1 cellular context compared by ENCODE assay signal in genomic region chr1:26274801-26275425, GRCh38.
TF ChIP-seq lines count a peak whose summit lies in the region.

No MANE protein-coding gene starts in this region.

TF ChIP-seq in HCT116, 20 proteins besides CTCF, POLR2A, EP300 and RAD21:
- no peak for TF ChIP-seq ZNF274 (IDR thresholded peaks at IDR 0.05; ENCODE audit: low read depth, low read length)
- TF ChIP-seq REST (IDR thresholded peaks at IDR 0.05; ENCODE audit: low read depth), result no peak
- TF ChIP-seq JUND (IDR thresholded peaks at IDR 0.05), result no peak
- no peak for TF ChIP-seq POLR2AphosphoS5 (IDR thresholded peaks at IDR 0.05; ENCODE audit: low read depth, low read length)
- no peak for TF ChIP-seq MAX (IDR thresholded peaks at IDR 0.05)
- TF ChIP-seq SP1 (IDR thresholded peaks at IDR 0.05; ENCODE audit: low read depth), result no peak
- no peak for TF ChIP-seq ELF1 (IDR thresholded peaks at IDR 0.05; ENCODE audit: borderline replicate concordance, low read depth)
- TF ChIP-seq EGR1 (IDR thresholded peaks at IDR 0.05; ENCODE audit: low read depth), result no peak
- TF ChIP-seq ZFX (IDR thresholded peaks at IDR 0.05), result no peak
- TF ChIP-seq FOSL1 (IDR thresholded peaks at IDR 0.05; ENCODE audit: low read depth), result no peak
- no peak for TF ChIP-seq EZH2 (IDR thresholded peaks at IDR 0.05)
- no peak for TF ChIP-seq EZH2phosphoT487 (IDR thresholded peaks at IDR 0.05; ENCODE audit: borderline replicate concordance)
- no peak for TF ChIP-seq YY1 (IDR thresholded peaks at IDR 0.05; ENCODE audit: extremely low read depth, insufficient replicate concordance, low read depth, low read length)
- no peak for TF ChIP-seq TCF7L2 (IDR thresholded peaks at IDR 0.05; ENCODE audit: borderline replicate concordance, extremely low read depth, insufficient read depth, insufficient read length)
- no peak for TF ChIP-seq ZBTB33 (IDR thresholded peaks at IDR 0.05; ENCODE audit: extremely low read depth, insufficient replicate concordance, low read length)
- no peak for TF ChIP-seq SRF (IDR thresholded peaks at IDR 0.05; ENCODE audit: low read depth)
- no peak for TF ChIP-seq ATF3 (IDR thresholded peaks at IDR 0.05)
- TF ChIP-seq SIN3A (IDR thresholded peaks at IDR 0.05; ENCODE audit: low read depth), result no peak
